Comparison of ENCODE assay signal across 1 cellular context in genomic region chr7:140049339-140050024, GRCh38.
TF ChIP-seq lines count a peak whose summit lies in the region.

No MANE protein-coding gene starts in this region.

TF ChIP-seq in HepG2, 621 proteins besides CTCF, POLR2A, EP300 and RAD21 (continued from another document and continues in another):
- TF ChIP-seq NFE2 (CRISPR knock-in tag; IDR thresholded peaks at IDR 0.05) (no peak), ZFP37 (CRISPR knock-in tag; IDR thresholded peaks at IDR 0.05; ENCODE audit: borderline replicate concordance) (no peak), ZNF33B (CRISPR knock-in tag; IDR thresholded peaks at IDR 0.05) (no peak), MLLT10 (CRISPR knock-in tag; IDR thresholded peaks at IDR 0.05) (no peak), ZNF205 (CRISPR knock-in tag; IDR thresholded peaks at IDR 0.05) (peak; percentile 75; the same call in 1 of the 2 replicates), NFIB (CRISPR knock-in tag; IDR thresholded peaks at IDR 0.05; ENCODE audit: borderline replicate concordance) (no peak), ZNF766 (CRISPR knock-in tag; IDR thresholded peaks at IDR 0.05; ENCODE audit: borderline replicate concordance) (no peak; the same call in 1 of the 2 replicates), FOSL1 (CRISPR knock-in tag; IDR thresholded peaks at IDR 0.05; ENCODE audit: borderline replicate concordance) (no peak), MAF1 (CRISPR knock-in tag; IDR thresholded peaks at IDR 0.05; ENCODE audit: borderline replicate concordance) (0 out of 2 replicates have a peak, but pooled peaks have one; percentile 30), SRF (IDR thresholded peaks at IDR 0.05; ENCODE audit: low read depth, low read length) (peak; percentile 84), ETV6 (CRISPR knock-in tag; conservative IDR thresholded peaks at IDR 0.05) (peak; percentile 77), NBN (conservative IDR thresholded peaks at IDR 0.05) (no peak), ZSCAN21 (CRISPR knock-in tag; IDR thresholded peaks at IDR 0.05; ENCODE audit: borderline replicate concordance) (peak; percentile 83; the same call in 1 of the 2 replicates), ZNF577 (CRISPR knock-in tag; IDR thresholded peaks at IDR 0.05; ENCODE audit: borderline replicate concordance, low read depth) (no peak), NFYC (CRISPR knock-in tag; IDR thresholded peaks at IDR 0.05) (peak; percentile 34; the same call in 1 of the 2 replicates), ZBTB37 (CRISPR knock-in tag; IDR thresholded peaks at IDR 0.05) (no peak), KAT8 (CRISPR knock-in tag; IDR thresholded peaks at IDR 0.05) (peak; percentile 82), PAXIP1 (CRISPR knock-in tag; conservative IDR thresholded peaks at IDR 0.05) (peak; percentile 100), ONECUT2 (CRISPR knock-in tag; IDR thresholded peaks at IDR 0.05) (no peak), POLR2AphosphoS2 (IDR thresholded peaks at IDR 0.05; ENCODE audit: low read depth, low read length) (no peak), TRIM22 (IDR thresholded peaks at IDR 0.05) (no peak), ZFP90 (CRISPR knock-in tag; IDR thresholded peaks at IDR 0.05; ENCODE audit: borderline replicate concordance) (peak; percentile 82; the same call in 1 of the 2 replicates), RXRB (CRISPR knock-in tag; IDR thresholded peaks at IDR 0.05; ENCODE audit: borderline replicate concordance) (peak; percentile 99), TFE3 (CRISPR knock-in tag; IDR thresholded peaks at IDR 0.05) (peak; percentile 74), DR1 (CRISPR knock-in tag; IDR thresholded peaks at IDR 0.05) (no peak), ZNF629 (CRISPR knock-in tag; conservative IDR thresholded peaks at IDR 0.05) (peak; percentile 60), NFIC (IDR thresholded peaks at IDR 0.05; ENCODE audit: low read length) (peak; percentile 97), NCOA2 (CRISPR knock-in tag; IDR thresholded peaks at IDR 0.05) (peak; percentile 98), KDM6A (CRISPR knock-in tag; IDR thresholded peaks at IDR 0.05; ENCODE audit: low read depth) (peak; percentile 90), RARA (CRISPR knock-in tag; IDR thresholded peaks at IDR 0.05) (peak; percentile 99), MIER3 (CRISPR knock-in tag; IDR thresholded peaks at IDR 0.05; ENCODE audit: borderline replicate concordance) (peak; percentile 87; the same call in 1 of the 2 replicates)
- TF ChIP-seq, protein P1, sequence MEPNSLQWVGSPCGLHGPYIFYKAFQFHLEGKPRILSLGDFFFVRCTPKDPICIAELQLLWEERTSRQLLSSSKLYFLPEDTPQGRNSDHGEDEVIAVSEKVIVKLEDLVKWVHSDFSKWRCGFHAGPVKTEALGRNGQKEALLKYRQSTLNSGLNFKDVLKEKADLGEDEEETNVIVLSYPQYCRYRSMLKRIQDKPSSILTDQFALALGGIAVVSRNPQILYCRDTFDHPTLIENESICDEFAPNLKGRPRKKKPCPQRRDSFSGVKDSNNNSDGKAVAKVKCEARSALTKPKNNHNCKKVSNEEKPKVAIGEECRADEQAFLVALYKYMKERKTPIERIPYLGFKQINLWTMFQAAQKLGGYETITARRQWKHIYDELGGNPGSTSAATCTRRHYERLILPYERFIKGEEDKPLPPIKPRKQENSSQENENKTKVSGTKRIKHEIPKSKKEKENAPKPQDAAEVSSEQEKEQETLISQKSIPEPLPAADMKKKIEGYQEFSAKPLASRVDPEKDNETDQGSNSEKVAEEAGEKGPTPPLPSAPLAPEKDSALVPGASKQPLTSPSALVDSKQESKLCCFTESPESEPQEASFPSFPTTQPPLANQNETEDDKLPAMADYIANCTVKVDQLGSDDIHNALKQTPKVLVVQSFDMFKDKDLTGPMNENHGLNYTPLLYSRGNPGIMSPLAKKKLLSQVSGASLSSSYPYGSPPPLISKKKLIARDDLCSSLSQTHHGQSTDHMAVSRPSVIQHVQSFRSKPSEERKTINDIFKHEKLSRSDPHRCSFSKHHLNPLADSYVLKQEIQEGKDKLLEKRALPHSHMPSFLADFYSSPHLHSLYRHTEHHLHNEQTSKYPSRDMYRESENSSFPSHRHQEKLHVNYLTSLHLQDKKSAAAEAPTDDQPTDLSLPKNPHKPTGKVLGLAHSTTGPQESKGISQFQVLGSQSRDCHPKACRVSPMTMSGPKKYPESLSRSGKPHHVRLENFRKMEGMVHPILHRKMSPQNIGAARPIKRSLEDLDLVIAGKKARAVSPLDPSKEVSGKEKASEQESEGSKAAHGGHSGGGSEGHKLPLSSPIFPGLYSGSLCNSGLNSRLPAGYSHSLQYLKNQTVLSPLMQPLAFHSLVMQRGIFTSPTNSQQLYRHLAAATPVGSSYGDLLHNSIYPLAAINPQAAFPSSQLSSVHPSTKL (CRISPR knock-in tag; IDR thresholded peaks at IDR 0.05), result peak; percentile 99
- TF ChIP-seq, protein P2, sequence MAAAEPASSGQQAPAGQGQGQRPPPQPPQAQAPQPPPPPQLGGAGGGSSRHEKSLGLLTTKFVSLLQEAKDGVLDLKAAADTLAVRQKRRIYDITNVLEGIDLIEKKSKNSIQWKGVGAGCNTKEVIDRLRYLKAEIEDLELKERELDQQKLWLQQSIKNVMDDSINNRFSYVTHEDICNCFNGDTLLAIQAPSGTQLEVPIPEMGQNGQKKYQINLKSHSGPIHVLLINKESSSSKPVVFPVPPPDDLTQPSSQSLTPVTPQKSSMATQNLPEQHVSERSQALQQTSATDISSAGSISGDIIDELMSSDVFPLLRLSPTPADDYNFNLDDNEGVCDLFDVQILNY (CRISPR knock-in tag; conservative IDR thresholded peaks at IDR 0.05), result no peak
- TF ChIP-seq, protein P3, sequence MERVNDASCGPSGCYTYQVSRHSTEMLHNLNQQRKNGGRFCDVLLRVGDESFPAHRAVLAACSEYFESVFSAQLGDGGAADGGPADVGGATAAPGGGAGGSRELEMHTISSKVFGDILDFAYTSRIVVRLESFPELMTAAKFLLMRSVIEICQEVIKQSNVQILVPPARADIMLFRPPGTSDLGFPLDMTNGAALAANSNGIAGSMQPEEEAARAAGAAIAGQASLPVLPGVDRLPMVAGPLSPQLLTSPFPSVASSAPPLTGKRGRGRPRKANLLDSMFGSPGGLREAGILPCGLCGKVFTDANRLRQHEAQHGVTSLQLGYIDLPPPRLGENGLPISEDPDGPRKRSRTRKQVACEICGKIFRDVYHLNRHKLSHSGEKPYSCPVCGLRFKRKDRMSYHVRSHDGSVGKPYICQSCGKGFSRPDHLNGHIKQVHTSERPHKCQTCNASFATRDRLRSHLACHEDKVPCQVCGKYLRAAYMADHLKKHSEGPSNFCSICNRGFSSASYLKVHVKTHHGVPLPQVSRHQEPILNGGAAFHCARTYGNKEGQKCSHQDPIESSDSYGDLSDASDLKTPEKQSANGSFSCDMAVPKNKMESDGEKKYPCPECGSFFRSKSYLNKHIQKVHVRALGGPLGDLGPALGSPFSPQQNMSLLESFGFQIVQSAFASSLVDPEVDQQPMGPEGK (CRISPR knock-in tag; IDR thresholded peaks at IDR 0.05), result peak; percentile 81
- TF ChIP-seq, protein P4, sequence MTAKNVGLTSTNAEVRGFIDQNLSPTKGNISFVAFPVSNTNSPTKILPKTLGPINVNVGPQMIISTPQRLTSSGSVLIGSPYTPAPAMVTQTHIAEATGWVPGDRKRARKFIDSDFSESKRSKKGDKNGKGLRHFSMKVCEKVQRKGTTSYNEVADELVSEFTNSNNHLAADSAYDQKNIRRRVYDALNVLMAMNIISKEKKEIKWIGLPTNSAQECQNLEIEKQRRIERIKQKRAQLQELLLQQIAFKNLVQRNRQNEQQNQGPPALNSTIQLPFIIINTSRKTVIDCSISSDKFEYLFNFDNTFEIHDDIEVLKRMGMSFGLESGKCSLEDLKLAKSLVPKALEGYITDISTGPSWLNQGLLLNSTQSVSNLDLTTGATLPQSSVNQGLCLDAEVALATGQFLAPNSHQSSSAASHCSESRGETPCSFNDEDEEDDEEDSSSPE (CRISPR knock-in tag; IDR thresholded peaks at IDR 0.05), result 0 out of 2 replicates have a peak, but pooled peaks have one; percentile 12
- TF ChIP-seq, protein P5, sequence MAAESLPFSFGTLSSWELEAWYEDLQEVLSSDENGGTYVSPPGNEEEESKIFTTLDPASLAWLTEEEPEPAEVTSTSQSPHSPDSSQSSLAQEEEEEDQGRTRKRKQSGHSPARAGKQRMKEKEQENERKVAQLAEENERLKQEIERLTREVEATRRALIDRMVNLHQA (CRISPR knock-in tag; IDR thresholded peaks at IDR 0.05), result no peak
- TF ChIP-seq, protein P6, sequence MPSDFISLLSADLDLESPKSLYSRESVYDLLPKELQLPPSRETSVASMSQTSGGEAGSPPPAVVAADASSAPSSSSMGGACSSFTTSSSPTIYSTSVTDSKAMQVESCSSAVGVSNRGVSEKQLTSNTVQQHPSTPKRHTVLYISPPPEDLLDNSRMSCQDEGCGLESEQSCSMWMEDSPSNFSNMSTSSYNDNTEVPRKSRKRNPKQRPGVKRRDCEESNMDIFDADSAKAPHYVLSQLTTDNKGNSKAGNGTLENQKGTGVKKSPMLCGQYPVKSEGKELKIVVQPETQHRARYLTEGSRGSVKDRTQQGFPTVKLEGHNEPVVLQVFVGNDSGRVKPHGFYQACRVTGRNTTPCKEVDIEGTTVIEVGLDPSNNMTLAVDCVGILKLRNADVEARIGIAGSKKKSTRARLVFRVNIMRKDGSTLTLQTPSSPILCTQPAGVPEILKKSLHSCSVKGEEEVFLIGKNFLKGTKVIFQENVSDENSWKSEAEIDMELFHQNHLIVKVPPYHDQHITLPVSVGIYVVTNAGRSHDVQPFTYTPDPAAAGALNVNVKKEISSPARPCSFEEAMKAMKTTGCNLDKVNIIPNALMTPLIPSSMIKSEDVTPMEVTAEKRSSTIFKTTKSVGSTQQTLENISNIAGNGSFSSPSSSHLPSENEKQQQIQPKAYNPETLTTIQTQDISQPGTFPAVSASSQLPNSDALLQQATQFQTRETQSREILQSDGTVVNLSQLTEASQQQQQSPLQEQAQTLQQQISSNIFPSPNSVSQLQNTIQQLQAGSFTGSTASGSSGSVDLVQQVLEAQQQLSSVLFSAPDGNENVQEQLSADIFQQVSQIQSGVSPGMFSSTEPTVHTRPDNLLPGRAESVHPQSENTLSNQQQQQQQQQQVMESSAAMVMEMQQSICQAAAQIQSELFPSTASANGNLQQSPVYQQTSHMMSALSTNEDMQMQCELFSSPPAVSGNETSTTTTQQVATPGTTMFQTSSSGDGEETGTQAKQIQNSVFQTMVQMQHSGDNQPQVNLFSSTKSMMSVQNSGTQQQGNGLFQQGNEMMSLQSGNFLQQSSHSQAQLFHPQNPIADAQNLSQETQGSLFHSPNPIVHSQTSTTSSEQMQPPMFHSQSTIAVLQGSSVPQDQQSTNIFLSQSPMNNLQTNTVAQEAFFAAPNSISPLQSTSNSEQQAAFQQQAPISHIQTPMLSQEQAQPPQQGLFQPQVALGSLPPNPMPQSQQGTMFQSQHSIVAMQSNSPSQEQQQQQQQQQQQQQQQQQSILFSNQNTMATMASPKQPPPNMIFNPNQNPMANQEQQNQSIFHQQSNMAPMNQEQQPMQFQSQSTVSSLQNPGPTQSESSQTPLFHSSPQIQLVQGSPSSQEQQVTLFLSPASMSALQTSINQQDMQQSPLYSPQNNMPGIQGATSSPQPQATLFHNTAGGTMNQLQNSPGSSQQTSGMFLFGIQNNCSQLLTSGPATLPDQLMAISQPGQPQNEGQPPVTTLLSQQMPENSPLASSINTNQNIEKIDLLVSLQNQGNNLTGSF (CRISPR knock-in tag; IDR thresholded peaks at IDR 0.05), result 0 out of 2 replicates have a peak, but pooled peaks have one; percentile 51
